ENCODE assay signal across 21 cellular contexts in genomic region chr11:103803062-103803461, GRCh38.
DNase-seq lines count a peak whose midpoint lies in the region; ATAC-seq, FAIRE-seq and TF ChIP-seq lines count a peak whose summit lies in the region.
"Had no signal": no experiment of that assay in that cellular context is flagged by ENCODE, and none has a peak within 500 bp of the region (broad histone marks: within the 10 kb centered on the region; RNA-seq: fewer than 3 reads in every experiment).

No MANE protein-coding gene starts in this region.

- intact Hi-C loops in Calu3 (cut with micrococcal nuclease; ENCODE audit: unreplicated experiment), result no loop called here
- intact Hi-C loops in endothelial cell of umbilical vein (cut with micrococcal nuclease), result loop anchor here (10.0 kb wide), 1 partner anchor 178 kb away; no protein-coding TSS in a partner anchor

- H3K27me3 Mint-ChIP-seq in Calu3 (ENCODE audit: unreplicated experiment) (no peaks in the 10 kb centered on the region), nephron (ENCODE audit: low read depth) (no peaks in the 10 kb centered on the region)
- H3K27me3 Mint-ChIP-seq: activated CD4-positive, alpha-beta T cell treated with anti-CD3 and anti-CD28 coated beads, Interleukin-2, amount 10 ng/mL, durations not matched to agents 7 days and 5 days; stimulated activated naive CD8-positive, alpha-beta T cell treated with anti-CD3 and anti-CD28 coated beads, Interleukin-15, amount 100 ng/mL, for 72 hours had no signal

- no peak overlapping the region for H3K9ac ChIP-seq in HUES48 (ENCODE audit: low read depth, low read length)
- no peak overlapping the region for H3K9ac ChIP-seq in endothelial cell of umbilical vein (replicated peaks; ENCODE audit: extremely low read depth, insufficient read depth, low read length)

- no peak overlapping the region for H3K4me2 ChIP-seq in endothelial cell of umbilical vein (ENCODE audit: insufficient read depth, low read length)

- CTCF ChIA-PET in Calu3 (lab: Charles Lee), result interaction anchor here (0.8 kb wide), 1 partner anchor 582 kb away, joined by 5 read pairs; no protein-coding TSS in a partner anchor
- CTCF ChIA-PET in endothelial cell of umbilical vein (lab: Charles Lee), result interaction anchor here (1.7 kb wide), 1 partner anchor 58 kb away, joined by 3 read pairs; no protein-coding TSS in a partner anchor

- TF ChIP-seq CTCF in Calu3 (IDR thresholded peaks at IDR 0.05; ENCODE audit: unreplicated experiment), result no peak
- no peak for TF ChIP-seq CTCF in endothelial cell of umbilical vein (IDR thresholded peaks at IDR 0.05; ENCODE audit: extremely low read depth in 1 of 2, insufficient read depth in 1 of 2, low read depth in 1 of 2, low read length in 2 of 2)
- no peak for TF ChIP-seq CTCF in nephron (IDR thresholded peaks at IDR 0.05; ENCODE audit: unreplicated experiment in 3 of 3)
- TF ChIP-seq CTCF in Peyer's patch (IDR thresholded peaks at IDR 0.05), result no peak

- ATAC-seq in HG03442 (IDR thresholded peaks at IDR 0.05; ENCODE audit: unreplicated experiment), result no peak
- ATAC-seq: GM12878, Panc1 had no signal

- no peak for FAIRE-seq in endothelial cell of umbilical vein (lab: Jason Lieb, UNC)
- FAIRE-seq: colon, frontal cortex, G401.6, GM12878 had no signal

- peaks cover 13% of the 10 kb centered on the region for H3K4me1 ChIP-seq in HUES48 (ENCODE audit: control insufficient read depth, insufficient read depth, low read length)
- peaks cover 25% of the 10 kb centered on the region for H3K4me1 ChIP-seq in endothelial cell of umbilical vein (ENCODE audit: control insufficient read depth, extremely low read depth, insufficient read depth, low read length)
- H3K4me1 ChIP-seq in Peyer's patch, result no peaks in the 10 kb centered on the region

- POLR2A ChIA-PET in endothelial cell of umbilical vein (lab: Charles Lee), result no interaction called here

- no peaks in the 10 kb centered on the region for H3K27me3 ChIP-seq in HUES48 (ENCODE audit: control insufficient read depth, insufficient read depth, low read length)
- no peaks in the 10 kb centered on the region for H3K27me3 ChIP-seq in endothelial cell of umbilical vein (ENCODE audit: control insufficient read depth in 2 of 2, insufficient read depth in 2 of 2, low read length in 2 of 2)
- no peaks in the 10 kb centered on the region for H3K27me3 ChIP-seq in Peyer's patch
- H3K27me3 ChIP-seq: ovary had no signal

- no peaks in the 10 kb centered on the region for H3K79me2 ChIP-seq in endothelial cell of umbilical vein (ENCODE audit: control insufficient read depth, insufficient read depth, low read length)

- H2AFZ ChIP-seq in endothelial cell of umbilical vein (ENCODE audit: low read depth, low read length), result peak overlapping the region; percentile 40

- no peaks in the 10 kb centered on the region for H3K9me3 Mint-ChIP-seq in Calu3 (ENCODE audit: low read depth, unreplicated experiment)
- no peaks in the 10 kb centered on the region for H3K9me3 Mint-ChIP-seq in nephron
- H3K9me3 Mint-ChIP-seq: activated CD4-positive, alpha-beta T cell treated with anti-CD3 and anti-CD28 coated beads, Interleukin-2, amount 10 ng/mL, durations not matched to agents 7 days and 5 days; stimulated activated naive CD8-positive, alpha-beta T cell treated with anti-CD3 and anti-CD28 coated beads, Interleukin-15, amount 100 ng/mL, for 72 hours had no signal

- H3K27ac Mint-ChIP-seq in Calu3 (ENCODE audit: unreplicated experiment) (peak overlapping the region; percentile 47), nephron (peak overlapping the region; percentile 24 to 55 (median 44))
- H3K27ac Mint-ChIP-seq: activated CD4-positive, alpha-beta T cell treated with anti-CD3 and anti-CD28 coated beads, Interleukin-2, amount 10 ng/mL, durations not matched to agents 7 days and 5 days; stimulated activated naive CD8-positive, alpha-beta T cell treated with anti-CD3 and anti-CD28 coated beads, Interleukin-15, amount 100 ng/mL, for 72 hours had no signal

- dilution Hi-C loops in endothelial cell of umbilical vein (cut with MboI; ENCODE audit: extremely low pct_ligation_motif_present, low sequenced_read_pairs), result no loop called here

- no peak for TF ChIP-seq POLR2A in endothelial cell of umbilical vein (IDR thresholded peaks at IDR 0.05; ENCODE audit: low read depth, low read length)
- TF ChIP-seq POLR2A in Peyer's patch (IDR thresholded peaks at IDR 0.05), result no peak

- H3K27ac ChIP-seq in HUES48 (ENCODE audit: low read depth, low read length), result peak overlapping the region; percentile 57
- H3K27ac ChIP-seq in endothelial cell of umbilical vein (ENCODE audit: insufficient read depth, low read depth, low read length), result no peak overlapping the region
- no peak overlapping the region for H3K27ac ChIP-seq in Peyer's patch
- H3K27ac ChIP-seq: ovary had no signal

- H3K36me3 Mint-ChIP-seq in Calu3 (ENCODE audit: insufficient read depth, unreplicated experiment) (no peaks in the 10 kb centered on the region), nephron (ENCODE audit: low read depth) (no peaks in the 10 kb centered on the region)

- DNase-seq in Calu3, result no peak
- DNase-seq in endothelial cell of umbilical vein (ENCODE audit: low read depth, low spot score), result peak; percentile 22
- DNase-seq in activated CD4-positive, alpha-beta T cell treated with anti-CD3 and anti-CD28 coated beads for 48 hours, result no peak
- no peak for DNase-seq in Peyer's patch
- no peak for DNase-seq in hypothalamus (lab: John Stamatoyannopoulos, UW)
- DNase-seq: activated CD4-positive, alpha-beta T cell treated with anti-CD3 and anti-CD28 coated beads, Interleukin-2, amount 10 ng/mL, durations not matched to agents 7 days and 5 days; activated CD8-positive, alpha-beta memory T cell treated with anti-CD3 and anti-CD28 coated beads, Interleukin-2, amount 50 U/mL, for 48 hours; AML-193; aorta; NCI-H146; ovary; stimulated activated CD4-positive, alpha-beta T cell treated with anti-CD3 and anti-CD28 coated beads, Interleukin-2, amount 100 ng/mL, for 24 hours; stimulated activated naive CD8-positive, alpha-beta T cell treated with anti-CD3 and anti-CD28 coated beads, Interleukin-15, amount 100 ng/mL, for 72 hours had no signal

- H3K4me3 ChIP-seq in HUES48 (ENCODE audit: low read depth, low read length), result no peak overlapping the region
- no peak overlapping the region for H3K4me3 ChIP-seq in endothelial cell of umbilical vein (replicated peaks in 1 of 3; ENCODE audit: insufficient read depth in 1 of 3, low read depth in 1 of 3, low read length in 3 of 3)
- H3K4me3 ChIP-seq in Peyer's patch, result no peak overlapping the region
- H3K4me3 ChIP-seq: GM12878, ovary had no signal

- H3K9me1 ChIP-seq in endothelial cell of umbilical vein (replicated peaks; ENCODE audit: control insufficient read depth, extremely low read depth, insufficient read depth, low read length), result no peaks in the 10 kb centered on the region

- H3K9me3 ChIP-seq in HUES48 (ENCODE audit: control insufficient read depth, insufficient read depth, low read length), result no peaks in the 10 kb centered on the region
- H3K9me3 ChIP-seq in endothelial cell of umbilical vein (replicated peaks; ENCODE audit: control insufficient read depth, insufficient read depth, low read length), result no peaks in the 10 kb centered on the region
- no peaks in the 10 kb centered on the region for H3K9me3 ChIP-seq in Peyer's patch
- H3K9me3 ChIP-seq: ovary had no signal

- BruUV-seq in Calu3 (replicated peaks; lab: Mats Ljungman, UMichigan) (no TSS peak), endothelial cell of umbilical vein (replicated peaks; lab: Mats Ljungman, UMichigan) (no TSS peak)

- H4K20me1 ChIP-seq in endothelial cell of umbilical vein (replicated peaks; ENCODE audit: control insufficient read depth, extremely low read depth, insufficient read depth, low read length), result no peaks in the 10 kb centered on the region

- H3K4me1 Mint-ChIP-seq in Calu3 (ENCODE audit: low read depth, unreplicated experiment) (peaks cover 30% of the 10 kb centered on the region), nephron (peaks cover 27% of the 10 kb centered on the region)
- H3K4me1 Mint-ChIP-seq: activated CD4-positive, alpha-beta T cell treated with anti-CD3 and anti-CD28 coated beads, Interleukin-2, amount 10 ng/mL, durations not matched to agents 7 days and 5 days; stimulated activated naive CD8-positive, alpha-beta T cell treated with anti-CD3 and anti-CD28 coated beads, Interleukin-15, amount 100 ng/mL, for 72 hours had no signal

- H3K4me3 Mint-ChIP-seq in Calu3 (ENCODE audit: low read depth, unreplicated experiment) (peak overlapping the region; percentile 3), nephron (no peak overlapping the region)
- H3K4me3 Mint-ChIP-seq: activated CD4-positive, alpha-beta T cell treated with anti-CD3 and anti-CD28 coated beads, Interleukin-2, amount 10 ng/mL, durations not matched to agents 7 days and 5 days; stimulated activated naive CD8-positive, alpha-beta T cell treated with anti-CD3 and anti-CD28 coated beads, Interleukin-15, amount 100 ng/mL, for 72 hours had no signal

- H3K36me3 ChIP-seq in HUES48 (ENCODE audit: control insufficient read depth, insufficient read depth, low read length) (no peaks in the 10 kb centered on the region), endothelial cell of umbilical vein (ENCODE audit: control insufficient read depth in 2 of 2, extremely low read depth in 1 of 2, insufficient read depth in 2 of 2, low read length in 2 of 2) (no peaks in the 10 kb centered on the region), Peyer's patch (no peaks in the 10 kb centered on the region)
- H3K36me3 ChIP-seq: ovary had no signal

TF ChIP-seq in endothelial cell of umbilical vein, 7 proteins besides CTCF, POLR2A, EP300 and RAD21:
- TF ChIP-seq FOS (IDR thresholded peaks at IDR 0.05; ENCODE audit: borderline replicate concordance, insufficient read depth, low read length) (peak; percentile 27), POLR2AphosphoS5 (IDR thresholded peaks at IDR 0.05; ENCODE audit: insufficient read depth, low read depth, low read length) (no peak), JUN (IDR thresholded peaks at IDR 0.05; ENCODE audit: borderline replicate concordance, insufficient read depth, insufficient read length, low read depth) (no peak)
TF ChIP-seq in endothelial cell of umbilical vein: peak in this region for 1.
